Comparison of ENCODE assay signal across 16 cellular contexts in the genomic region with DNA sequence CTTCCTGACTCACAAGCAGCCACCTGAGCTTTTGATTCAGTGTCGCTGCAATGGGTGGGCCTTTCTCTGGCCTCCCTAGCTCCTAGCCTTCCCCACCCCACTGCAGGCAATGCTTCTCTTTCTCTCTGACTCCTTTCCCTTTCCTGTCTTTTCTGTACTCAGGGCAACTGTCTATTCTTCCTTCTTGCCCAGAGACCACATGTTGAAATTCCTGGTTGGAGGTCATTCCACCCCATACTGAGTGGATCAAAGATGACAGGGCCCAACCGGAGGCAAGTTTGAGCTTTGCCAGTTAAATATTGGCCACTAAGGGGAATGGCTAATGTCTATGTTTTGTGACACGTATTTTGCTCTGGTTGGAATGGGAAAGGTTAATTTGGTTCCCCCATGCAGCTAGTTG.
"Had no signal": no experiment of that assay in that cellular context is flagged by ENCODE, and none has a peak within 500 bp of the region (broad histone marks: within the 10 kb centered on the region; RNA-seq: fewer than 3 reads in every experiment).

No MANE protein-coding gene starts in this region.

- H3K36me3 Mint-ChIP-seq: activated naive CD8-positive, alpha-beta T cell; stimulated activated effector memory CD8-positive, alpha-beta T cell treated with anti-CD3 and anti-CD28 coated beads, Interleukin-12 subunit alpha, Interleukin-12 subunit beta, amount 100 ng/mL, for 72 hours had no signal

- H3K27me3 ChIP-seq: esophagus squamous epithelium had no signal

- H3K4me1 ChIP-seq: prostate gland had no signal

- DNase-seq: activated CD4-positive, alpha-beta T cell treated with anti-CD3 and anti-CD28 coated beads for 36 hours; activated CD4-positive, alpha-beta T cell treated with anti-CD3 and anti-CD28 coated beads, Interleukin-2, amount 50 U/mL, for 48 hours; cerebellar nuclear complex; cortex of kidney; effector CD8-positive, alpha-beta T cell; esophagus squamous epithelium; right cardiac atrium; stimulated activated CD4-positive, alpha-beta T cell treated with anti-CD3 and anti-CD28 coated beads, Interleukin-2, amount 100 ng/mL, for 48 hours; SW 1271; T-helper 2 cell; WERI-Rb-1 had no signal

- H3K27me3 Mint-ChIP-seq: activated CD4-positive, alpha-beta T cell treated with anti-CD3 and anti-CD28 coated beads for 36 hours; activated naive CD8-positive, alpha-beta T cell had no signal

- H3K27ac Mint-ChIP-seq: activated CD4-positive, alpha-beta T cell treated with anti-CD3 and anti-CD28 coated beads for 36 hours; activated naive CD8-positive, alpha-beta T cell; nephron; stimulated activated effector memory CD8-positive, alpha-beta T cell treated with anti-CD3 and anti-CD28 coated beads, Interleukin-12 subunit alpha, Interleukin-12 subunit beta, amount 100 ng/mL, for 72 hours had no signal

- H3K9me3 ChIP-seq: esophagus squamous epithelium, prostate gland had no signal

- H3K27ac ChIP-seq: esophagus squamous epithelium, prostate gland, WERI-Rb-1 had no signal

- H3K4me3 Mint-ChIP-seq: activated CD4-positive, alpha-beta T cell treated with anti-CD3 and anti-CD28 coated beads for 36 hours; activated naive CD8-positive, alpha-beta T cell; nephron; stimulated activated effector memory CD8-positive, alpha-beta T cell treated with anti-CD3 and anti-CD28 coated beads, Interleukin-12 subunit alpha, Interleukin-12 subunit beta, amount 100 ng/mL, for 72 hours had no signal

- H3K36me3 ChIP-seq: esophagus squamous epithelium, prostate gland, WERI-Rb-1 had no signal

- ATAC-seq: activated CD4-positive, alpha-beta T cell treated with anti-CD3 and anti-CD28 coated beads for 36 hours; right cardiac atrium; stimulated activated effector memory CD8-positive, alpha-beta T cell treated with anti-CD3 and anti-CD28 coated beads, Interleukin-12 subunit alpha, Interleukin-12 subunit beta, amount 100 ng/mL, for 72 hours had no signal

- H3K9me3 Mint-ChIP-seq: nephron; stimulated activated effector memory CD8-positive, alpha-beta T cell treated with anti-CD3 and anti-CD28 coated beads, Interleukin-12 subunit alpha, Interleukin-12 subunit beta, amount 100 ng/mL, for 72 hours had no signal

- H3K4me1 Mint-ChIP-seq: activated CD4-positive, alpha-beta T cell treated with anti-CD3 and anti-CD28 coated beads for 36 hours; nephron; stimulated activated effector memory CD8-positive, alpha-beta T cell treated with anti-CD3 and anti-CD28 coated beads, Interleukin-12 subunit alpha, Interleukin-12 subunit beta, amount 100 ng/mL, for 72 hours had no signal

- H3K4me3 ChIP-seq: esophagus squamous epithelium, prostate gland, skin epidermis had no signal
